In genomic region chr14:53295985-53296582, GRCh38 we compare ENCODE assay signal across 8 cellular contexts.
A peak's percentile ranks its signal among the peaks of the same experiment; 100 is the strongest.
DNase-seq lines count a peak whose midpoint lies in the region; ATAC-seq and TF ChIP-seq lines count a peak whose summit lies in the region.

No MANE protein-coding gene starts in this region.

- no peak for TF ChIP-seq POLR2A in erythroblast (IDR thresholded peaks at IDR 0.05; ENCODE audit: low read length)

- H3K4me1 Mint-ChIP-seq in GM23338 (no peaks in the 10 kb centered on the region), osteocyte (ENCODE audit: unreplicated experiment) (no peaks in the 10 kb centered on the region)

- H3K4me3 ChIP-seq in GM23338 (no peak overlapping the region), PC-9 (no peak overlapping the region)

- H3K9me2 ChIP-seq in GM23338 (ENCODE audit: insufficient read depth): peaks cover 4% of the 10 kb centered on the region; the same call in 1 of the 2 replicates
- no peaks in the 10 kb centered on the region for H3K9me2 ChIP-seq in PC-9 (ENCODE audit: insufficient read depth)

- peak; percentile 60 to 80 for TF ChIP-seq CTCF in GM23338 (conservative IDR thresholded peaks at IDR 0.05; ENCODE audit: low read depth in 2 of 2)
- peak; percentile 85 for TF ChIP-seq CTCF in PC-9 (conservative IDR thresholded peaks at IDR 0.05)
- peak; percentile 72 for TF ChIP-seq CTCF in osteocyte (IDR thresholded peaks at IDR 0.05)

- intact Hi-C loops in PC-9 (cut with micrococcal nuclease; ENCODE audit: unreplicated experiment): loop anchor here (5.0 kb wide), 1 partner anchor 1051 kb away; no protein-coding TSS in a partner anchor

- DNase-seq in NCI-H1417 (lab: John Stamatoyannopoulos, UW) (peak; percentile 56 to 85 (median 71)), NCI-H1417 treated with DMSO at 0.1 percent for 48 hours (lab: John Stamatoyannopoulos, UW) (no peak), GM23338 (ENCODE audit: low spot score) (peak; percentile 76), PC-9 (no peak), erythroblast (lab: John Stamatoyannopoulos, UW) (peak; percentile 40 to 67), osteocyte (ENCODE audit: extremely low spot score, unreplicated experiment) (no peak), islet precursor cell (no peak)

- no TSS peak for BruUV-seq in PC-9 (replicated peaks; lab: Mats Ljungman, UMichigan)

- no peak overlapping the region for H3K4me3 Mint-ChIP-seq in GM23338
- no peak overlapping the region for H3K4me3 Mint-ChIP-seq in osteocyte (ENCODE audit: unreplicated experiment)

- H3K9me3 Mint-ChIP-seq in GM23338 (no peaks in the 10 kb centered on the region), osteocyte (ENCODE audit: unreplicated experiment) (no peaks in the 10 kb centered on the region)

- H3F3A ChIP-seq in GM23338 (replicated peaks; ENCODE audit: low read depth) (no peaks in the 10 kb centered on the region), PC-9 (ENCODE audit: insufficient read depth, low read depth) (no peaks in the 10 kb centered on the region)

- H2AFZ ChIP-seq in GM23338 (no peak overlapping the region), PC-9 (no peak overlapping the region)

- no peak overlapping the region for H3K27ac ChIP-seq in GM23338 (ENCODE audit: low read depth)
- no peak overlapping the region for H3K27ac ChIP-seq in PC-9

- no peaks in the 10 kb centered on the region for H4K20me1 ChIP-seq in GM23338 (replicated peaks; ENCODE audit: insufficient read depth)
- no peaks in the 10 kb centered on the region for H4K20me1 ChIP-seq in PC-9 (ENCODE audit: insufficient read depth)

- ATAC-seq in GM23338 (no peak; the same call in 2 of the 3 replicates), HG02884 (IDR thresholded peaks at IDR 0.05; ENCODE audit: unreplicated experiment) (no peak)

- H3K36me3 Mint-ChIP-seq in GM23338 (ENCODE audit: low read depth) (no peaks in the 10 kb centered on the region), osteocyte (ENCODE audit: unreplicated experiment) (no peaks in the 10 kb centered on the region)

- no peaks in the 10 kb centered on the region for H3K4me1 ChIP-seq in GM23338 (ENCODE audit: insufficient read depth)
- H3K4me1 ChIP-seq in PC-9 (replicated peaks; ENCODE audit: insufficient read depth): no peaks in the 10 kb centered on the region

- H3K27me3 Mint-ChIP-seq in GM23338 (ENCODE audit: insufficient read depth, low read depth, poor library complexity) (peaks cover 2% of the 10 kb centered on the region), osteocyte (ENCODE audit: unreplicated experiment) (peaks cover 17% of the 10 kb centered on the region)

- H3K4me2 ChIP-seq in GM23338: no peak overlapping the region
- H3K4me2 ChIP-seq in PC-9: no peak overlapping the region

- CTCF ChIA-PET in PC-9 (lab: Charles Lee): interaction anchor here (0.6 to 0.9 kb wide), 3 partner anchors 78 to 1052 kb away, joined by 3 to 6 read pairs (median 5); no protein-coding TSS in a partner anchor

- POLR2A ChIA-PET in PC-9 (lab: Charles Lee; ENCODE audit: unreplicated experiment): no interaction called here

- H3K9me3 ChIP-seq in PC-9 (ENCODE audit: insufficient read depth, low read depth): no peaks in the 10 kb centered on the region

- H3K36me3 ChIP-seq in GM23338 (ENCODE audit: insufficient read depth) (no peaks in the 10 kb centered on the region), PC-9 (ENCODE audit: low read depth) (no peaks in the 10 kb centered on the region)

- H3K79me2 ChIP-seq in GM23338 (replicated peaks; ENCODE audit: insufficient read depth) (no peaks in the 10 kb centered on the region), PC-9 (ENCODE audit: low read depth) (no peaks in the 10 kb centered on the region)

- H3K27me3 ChIP-seq in GM23338 (ENCODE audit: insufficient read depth) (no peaks in the 10 kb centered on the region), PC-9 (ENCODE audit: insufficient read depth, low read depth) (no peaks in the 10 kb centered on the region)

- H3K27ac Mint-ChIP-seq in GM23338 (no peak overlapping the region), osteocyte (ENCODE audit: unreplicated experiment) (no peak overlapping the region)

TF ChIP-seq in GM23338, 12 proteins besides CTCF, POLR2A, EP300 and RAD21 (continues in another document):
- TF ChIP-seq ZNF331 (CRISPR knock-in tag; IDR thresholded peaks at IDR 0.05; ENCODE audit: low read depth): no peak
- no peak for TF ChIP-seq NANOG (IDR thresholded peaks at IDR 0.05; ENCODE audit: borderline replicate concordance)
- no peak for TF ChIP-seq REST (IDR thresholded peaks at IDR 0.05; ENCODE audit: unreplicated experiment)
- TF ChIP-seq POLR2AphosphoS5 (IDR thresholded peaks at IDR 0.05; ENCODE audit: low read depth): no peak
- TF ChIP-seq EZH2phosphoT487 (IDR thresholded peaks at IDR 0.05; ENCODE audit: unreplicated experiment): no peak

Comparison
In these comparisons a context has a peak if more than half of its experiments do, and no peak if none do; other contexts are left out.
1. DNase-seq: peak in NCI-H1417 (3 of 3), GM23338 (single experiment) and erythroblast (2 of 2); none in NCI-H1417 treated with DMSO at 0.1 percent for 48 hours (single experiment), PC-9 (0 of 2), osteocyte (single experiment) and islet precursor cell (single experiment).
2. Peak in every context shown above with its lines, with median percentiles within 50 percentile points of each other: CTCF ChIP-seq.